In the genomic region with DNA sequence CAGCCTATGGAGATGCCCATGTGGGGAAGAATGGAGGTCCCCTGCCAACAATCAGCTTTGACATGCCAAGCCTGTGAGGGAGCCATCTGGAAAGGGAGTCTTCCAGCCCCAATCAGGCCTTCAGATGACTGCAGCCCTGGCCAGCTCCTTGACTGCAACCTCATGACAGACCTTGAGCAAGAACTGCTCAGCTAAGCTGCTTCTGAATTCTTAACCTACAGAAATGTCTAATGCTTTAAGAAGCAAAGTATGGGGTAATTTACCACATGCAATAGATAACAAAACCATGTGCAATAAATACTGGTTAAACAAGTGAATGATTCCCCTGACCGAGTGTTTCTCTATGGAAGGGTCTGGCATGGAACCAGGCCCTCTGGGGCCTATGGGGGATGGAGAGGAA, we compare ENCODE assay signal across 21 cellular contexts.
"Had no signal": no experiment of that assay in that cellular context is flagged by ENCODE, and none has a peak within 500 bp of the region (broad histone marks: within the 10 kb centered on the region; RNA-seq: fewer than 3 reads in every experiment).

No MANE protein-coding gene starts in this region.

- H3K4me3 ChIP-seq: body of pancreas, esophagus muscularis mucosa, heart left ventricle, right lobe of liver, skin epidermis, tibial nerve, uterus had no signal

- H3K27ac ChIP-seq: body of pancreas, esophagus muscularis mucosa, heart left ventricle, parathyroid adenoma, right lobe of liver, skin epidermis, tibial nerve, uterus had no signal

- H3K9me3 ChIP-seq: body of pancreas, esophagus muscularis mucosa, heart left ventricle, right lobe of liver, tibial nerve, uterus had no signal

- H2AFZ ChIP-seq: parathyroid adenoma had no signal

- H3K36me3 ChIP-seq: esophagus muscularis mucosa, heart left ventricle, right lobe of liver, tibial nerve, uterus had no signal

- H3K4me1 ChIP-seq: body of pancreas, parathyroid adenoma, right lobe of liver, uterus had no signal

- H3K9me3 Mint-ChIP-seq: effector memory CD8-positive, alpha-beta T cell; nephron; stimulated activated naive CD8-positive, alpha-beta T cell treated with anti-CD3 and anti-CD28 coated beads, Interleukin-15, amount 100 ng/mL, for 72 hours had no signal

- DNase-seq: activated CD4-positive, alpha-beta T cell treated with anti-CD3 and anti-CD28 coated beads for 4 hours; activated CD4-positive, alpha-beta T cell treated with anti-CD3 and anti-CD28 coated beads, Interleukin-2, amount 50 U/mL, for 48 hours; activated CD4-positive, CD25-positive, alpha-beta regulatory T cell; activated naive CD4-positive, alpha-beta T cell treated with anti-CD3 and anti-CD28 coated beads, Interleukin-2, amount 10 ng/mL, durations not matched to agents 7 days and 5 days; activated T-cell treated with anti-CD3 and anti-CD28 coated beads, Interleukin-2, amount 50 U/mL, for 48 hours; body of pancreas; effector memory CD8-positive, alpha-beta T cell; heart left ventricle; islet precursor cell; left cardiac atrium; mesenchymal stem cell; right lobe of liver; stimulated activated CD4-positive, alpha-beta T cell treated with anti-CD3 and anti-CD28 coated beads, Interleukin-1b, Interleukin-23, amount 100 ng/mL, for 48 hours; stimulated activated naive CD8-positive, alpha-beta T cell treated with anti-CD3 and anti-CD28 coated beads, Interleukin-15, amount 100 ng/mL, for 72 hours; T-helper 17 cell; uterus had no signal

- H3K4me3 Mint-ChIP-seq: activated naive CD4-positive, alpha-beta T cell treated with anti-CD3 and anti-CD28 coated beads, Interleukin-2, amount 10 ng/mL, durations not matched to agents 7 days and 5 days; effector memory CD8-positive, alpha-beta T cell; nephron; stimulated activated naive CD8-positive, alpha-beta T cell treated with anti-CD3 and anti-CD28 coated beads, Interleukin-15, amount 100 ng/mL, for 72 hours; T-helper 17 cell had no signal

- H3K9ac ChIP-seq: parathyroid adenoma had no signal

- ATAC-seq: body of pancreas; effector memory CD8-positive, alpha-beta T cell; heart left ventricle; left cardiac atrium; right lobe of liver; stimulated activated naive CD8-positive, alpha-beta T cell treated with anti-CD3 and anti-CD28 coated beads, Interleukin-15, amount 100 ng/mL, for 72 hours; T-helper 17 cell had no signal

- H3K27me3 ChIP-seq: body of pancreas, esophagus muscularis mucosa, heart left ventricle, right lobe of liver, tibial nerve, uterus had no signal

- H3K27ac Mint-ChIP-seq: activated naive CD4-positive, alpha-beta T cell treated with anti-CD3 and anti-CD28 coated beads, Interleukin-2, amount 10 ng/mL, durations not matched to agents 7 days and 5 days; nephron; stimulated activated naive CD8-positive, alpha-beta T cell treated with anti-CD3 and anti-CD28 coated beads, Interleukin-15, amount 100 ng/mL, for 72 hours; T-helper 17 cell had no signal

- H3K27me3 Mint-ChIP-seq: effector memory CD8-positive, alpha-beta T cell; stimulated activated naive CD8-positive, alpha-beta T cell treated with anti-CD3 and anti-CD28 coated beads, Interleukin-15, amount 100 ng/mL, for 72 hours; T-helper 17 cell had no signal

- H3K79me2 ChIP-seq: parathyroid adenoma had no signal
